14 cellular contexts compared by ENCODE assay signal in genomic region chr12:128267246-128267622, GRCh38. TPM values are rescaled to one million over a fixed set of nuclear protein-coding genes. Genes with fewer than 3 reads are reported as not detected.
A peak's percentile ranks its signal among the peaks of the same experiment; 100 is the strongest.
DNase-seq lines count a peak whose midpoint lies in the region; ATAC-seq and TF ChIP-seq lines count a peak whose summit lies in the region.
"Had no signal": no experiment of that assay in that cellular context is flagged by ENCODE, and none has a peak within 500 bp of the region (broad histone marks: within the 10 kb centered on the region; RNA-seq: fewer than 3 reads in every experiment).

No MANE protein-coding gene starts in this region.

- H3K4me2 ChIP-seq in neuronal stem cell (ENCODE audit: insufficient read depth, low read length, poor library complexity, severe bottlenecking), result peak overlapping the region; percentile 77

- H3K36me3 ChIP-seq in neuronal stem cell (replicated peaks in 1 of 2; ENCODE audit: control insufficient read depth in 2 of 2, insufficient read depth in 2 of 2, low read length in 2 of 2) (no peaks in the 10 kb centered on the region), vagina (no peaks in the 10 kb centered on the region)

- no peak overlapping the region for H2AK5ac ChIP-seq in neuronal stem cell (ENCODE audit: low read depth, low read length)

- H3K27ac ChIP-seq in neuronal stem cell (replicated peaks; ENCODE audit: low read length), result no peak overlapping the region
- H3K27ac ChIP-seq in vagina, result peak overlapping the region; percentile 74

- ATAC-seq in Right ventricle myocardium inferior, result no peak
- no peak for ATAC-seq in Right ventricle myocardium superior (ENCODE audit: poor library complexity)
- peak; percentile 26 for ATAC-seq in left ventricle myocardium superior
- ATAC-seq in HG03469 (IDR thresholded peaks at IDR 0.05; ENCODE audit: unreplicated experiment), result no peak
- ATAC-seq: stimulated activated naive CD8-positive, alpha-beta T cell treated with anti-CD3 and anti-CD28 coated beads, Interleukin-15, Interleukin-2, amounts not matched to agents 100 U/mL and 50 U/mL, for 24 hours had no signal

- no peak overlapping the region for H3K23ac ChIP-seq in neuronal stem cell (ENCODE audit: low read depth, low read length, poor library complexity)

- no peak overlapping the region for H3K9ac ChIP-seq in neuronal stem cell (ENCODE audit: low read depth, low read length, poor library complexity)

- H3K79me1 ChIP-seq in neuronal stem cell (ENCODE audit: low read depth, low read length), result no peaks in the 10 kb centered on the region

- H4K91ac ChIP-seq in neuronal stem cell (ENCODE audit: low read depth, low read length, poor library complexity), result no peak overlapping the region

- H3K27me3 ChIP-seq in neuronal stem cell (ENCODE audit: control insufficient read depth in 3 of 3, insufficient read depth in 3 of 3, low read depth in 1 of 3, low read length in 3 of 3) (peaks cover 0 to 54% (median 19%) of the 10 kb centered on the region in 3 experiments), vagina (no peaks in the 10 kb centered on the region)

- DNase-seq in Right ventricle myocardium inferior (ENCODE audit: missing footprints) (peak; percentile 72), Right ventricle myocardium superior (no peak), left ventricle myocardium superior (peak; percentile 34), neuronal stem cell (ENCODE audit: low spot score) (no peak), vagina (ENCODE audit: extremely low spot score in 2 of 2) (no peak), NCI-H2196 (lab: John Stamatoyannopoulos, UW; ENCODE audit: unreplicated experiment) (no peak), ACHN (no peak)
- DNase-seq: activated CD4-positive, alpha-beta memory T cell treated with anti-CD3 and anti-CD28 coated beads for 36 hours; foreskin fibroblast; NCI-H2107; stimulated activated naive CD8-positive, alpha-beta T cell treated with anti-CD3 and anti-CD28 coated beads, Interleukin-15, Interleukin-2, amounts not matched to agents 100 U/mL and 50 U/mL, for 24 hours had no signal

- H3K4ac ChIP-seq in neuronal stem cell (ENCODE audit: low read length), result no peak overlapping the region

- no peak overlapping the region for H2BK12ac ChIP-seq in neuronal stem cell (ENCODE audit: low read length)

- H4K8ac ChIP-seq in neuronal stem cell (ENCODE audit: low read depth, low read length), result no peak overlapping the region

- H3K9me3 ChIP-seq in neuronal stem cell (replicated peaks in 1 of 2; ENCODE audit: control insufficient read depth in 2 of 2, insufficient read depth in 1 of 2, low read depth in 1 of 2, low read length in 2 of 2), result peaks cover 2 to 9% of the 10 kb centered on the region in 2 donors
- H3K9me3 ChIP-seq in vagina, result no peaks in the 10 kb centered on the region

- TF ChIP-seq POLR2A in vagina (IDR thresholded peaks at IDR 0.05), result no peak

- in situ Hi-C loops in ACHN (cut with HindIII; ENCODE audit: low pct_ligation_motif_present, low pct_unique_long_range_greater_than_20kb, low sequenced_read_pairs), result no loop called here

- no CpG with 5 or more reads among the region's 55 CpGs for WGBS in neuronal stem cell (ENCODE audit: extremely low coverage in 2 of 2, insufficient read length in 2 of 2, insufficient replicate concordance in 1 of 2), 2 donors

- H2BK5ac ChIP-seq in neuronal stem cell (ENCODE audit: low read length), result no peak overlapping the region

- H3K14ac ChIP-seq in neuronal stem cell (ENCODE audit: low read length), result no peak overlapping the region

- H2AFZ ChIP-seq in neuronal stem cell (ENCODE audit: low read length), result peak overlapping the region; percentile 85

- H2BK120ac ChIP-seq in neuronal stem cell (ENCODE audit: low read depth, low read length), result no peak overlapping the region

- no peak for TF ChIP-seq CTCF in vagina (IDR thresholded peaks at IDR 0.05)

- no peak overlapping the region for H2BK15ac ChIP-seq in neuronal stem cell (ENCODE audit: low read length)

- peaks cover 10 to 15% of the 10 kb centered on the region in 2 donors for H3K4me1 ChIP-seq in neuronal stem cell (ENCODE audit: control insufficient read depth in 2 of 2, insufficient read depth in 1 of 2, low read depth in 1 of 2, low read length in 2 of 2)
- peaks cover 33% of the 10 kb centered on the region for H3K4me1 ChIP-seq in vagina

- intact Hi-C loops in Right ventricle myocardium inferior (cut with DNase I), result loop anchor here (10.0 kb wide), 1 partner anchor 1648 kb away; no protein-coding TSS in a partner anchor
- intact Hi-C loops in Right ventricle myocardium superior (cut with DNase I), result no loop called here
- intact Hi-C loops in left ventricle myocardium superior (cut with micrococcal nuclease), result no loop called here
- intact Hi-C loops in vagina (cut with DNase I), result no loop called here

- peak overlapping the region; percentile 64 to 97 for H3K4me3 ChIP-seq in neuronal stem cell (ENCODE audit: low read length in 2 of 2)
- peak overlapping the region; percentile 57 to 66 for H3K4me3 ChIP-seq in vagina

- peak overlapping the region; percentile 52 for H3K18ac ChIP-seq in neuronal stem cell (ENCODE audit: low read length)

RNA-seq across cellular contexts. Expression of gene TMEM132C, which starts 0.3 kb away (rescaled TPM):
- total RNA-seq in Right ventricle myocardium inferior (2.6 TPM), Right ventricle myocardium superior (2.2 TPM), left ventricle myocardium superior (1.0 TPM), vagina (20.6 TPM)
- 0.11 TPM for polyA plus RNA-seq in neuronal stem cell (2013, experiment 1 of 2)
- polyA plus RNA-seq in neuronal stem cell (2013, experiment 2 of 2), result 0.12 TPM
- total RNA-seq: activated CD4-positive, alpha-beta memory T cell treated with anti-CD3 and anti-CD28 coated beads for 36 hours; MCF 10A; SK-MEL-5 had no signal

Comparison
In these comparisons a context has a peak if more than half of its experiments do, and no peak if none do; other contexts are left out.
1. DNase-seq: peak in Right ventricle myocardium inferior (single experiment) and left ventricle myocardium superior (single experiment); none in Right ventricle myocardium superior (single experiment), neuronal stem cell (single experiment), vagina (0 of 2), NCI-H2196 (single experiment) and ACHN (single experiment).